Comparison of ENCODE assay signal across 1 cellular context in the genomic region with DNA sequence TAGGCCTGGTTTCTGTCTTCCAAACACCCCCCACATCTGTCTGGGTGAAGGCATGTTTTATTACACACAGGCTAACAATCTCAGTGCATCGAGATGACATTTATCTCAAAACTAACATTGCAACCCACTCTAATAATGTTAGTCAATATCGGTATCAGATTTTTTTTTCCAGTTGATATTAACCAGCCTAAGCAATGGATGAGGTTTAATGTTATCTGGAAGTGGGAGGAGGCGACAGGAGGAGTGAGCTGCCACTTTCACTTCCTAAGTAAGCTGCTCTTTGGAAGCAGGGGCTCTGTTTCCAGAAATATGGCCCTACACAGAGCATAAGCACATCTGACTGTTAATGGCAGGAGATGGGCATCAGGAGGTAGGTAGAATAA.
TF ChIP-seq lines count a peak whose summit lies in the region.

No MANE protein-coding gene starts in this region.

TF ChIP-seq in endothelial cell of umbilical vein, 7 proteins besides CTCF, POLR2A, EP300 and RAD21:
- TF ChIP-seq GATA2 (IDR thresholded peaks at IDR 0.05; ENCODE audit: insufficient read depth, insufficient read length, low read depth, low read length), result no peak
- TF ChIP-seq, protein P1, sequence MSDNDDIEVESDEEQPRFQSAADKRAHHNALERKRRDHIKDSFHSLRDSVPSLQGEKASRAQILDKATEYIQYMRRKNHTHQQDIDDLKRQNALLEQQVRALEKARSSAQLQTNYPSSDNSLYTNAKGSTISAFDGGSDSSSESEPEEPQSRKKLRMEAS (IDR thresholded peaks at IDR 0.05; ENCODE audit: insufficient read depth, insufficient read length), result no peak
- no peak for TF ChIP-seq POLR2AphosphoS5 (IDR thresholded peaks at IDR 0.05; ENCODE audit: insufficient read depth, low read depth, low read length)
- TF ChIP-seq EZH2 (IDR thresholded peaks at IDR 0.05; ENCODE audit: borderline replicate concordance, low read depth, low read length, severe bottlenecking), result no peak
- no peak for TF ChIP-seq FOS (IDR thresholded peaks at IDR 0.05; ENCODE audit: borderline replicate concordance, insufficient read depth, low read length)
- TF ChIP-seq MYC (IDR thresholded peaks at IDR 0.05; ENCODE audit: low read depth, low read length), result no peak
- no peak for TF ChIP-seq JUN (IDR thresholded peaks at IDR 0.05; ENCODE audit: borderline replicate concordance, insufficient read depth, insufficient read length, low read depth)
